19 cellular contexts compared by ENCODE assay signal in genomic region chr5:149355688-149356087, GRCh38. TPM values are rescaled to one million over a fixed set of nuclear protein-coding genes. Genes with fewer than 3 reads are reported as not detected.
A peak's percentile ranks its signal among the peaks of the same experiment; 100 is the strongest.
DNase-seq lines count a peak whose midpoint lies in the region; ATAC-seq and TF ChIP-seq lines count a peak whose summit lies in the region.
"Had no signal": no experiment of that assay in that cellular context is flagged by ENCODE, and none has a peak within 500 bp of the region (broad histone marks: within the 10 kb centered on the region; RNA-seq: fewer than 3 reads in every experiment).

No MANE protein-coding gene starts in this region.

- CTCF ChIA-PET in activated naive CD4-positive, alpha-beta T cell treated with anti-CD3 and anti-CD28 coated beads for 36 hours (lab: Charles Lee): interaction anchor here (1.1 to 5.0 kb wide), 3 partner anchors 10 to 209 kb away, joined by 3 to 51 read pairs (median 12); partner anchors contain the start of gene GRPEL2

- intact Hi-C loops in activated naive CD4-positive, alpha-beta T cell treated with anti-CD3 and anti-CD28 coated beads for 36 hours (cut with micrococcal nuclease): loop anchor here (5.0 kb wide), 1 partner anchor 1727 kb away; the partner anchor contains the start of gene TNIP1
- intact Hi-C loops in activated T-helper 2 cell treated with anti-CD3 and anti-CD28 coated beads, Interferon-gamma antibody, Interleukin-2, Interleukin-4, amounts not matched to agents 10 μg/mL and 5 μg/mL and 100 μg/mL, durations not matched to agents 14 hours and 24 hours and 36 hours (cut with micrococcal nuclease): loop anchor here (2.0 to 5.0 kb wide), 2 partner anchors 195 to 973 kb away; partner anchors contain the start of genes CSNK1A1 and FBXO38
- intact Hi-C loops in natural killer cell (cut with micrococcal nuclease): loop anchor here (2.0 kb wide), 1 partner anchor 195 kb away; the partner anchor contains the start of gene CSNK1A1
- intact Hi-C loops in dorsolateral prefrontal cortex (cut with DNase I): loop anchor here in 1 of 2 donors (2.0 kb wide), 1 partner anchor 195 kb away; the partner anchor contains the start of gene CSNK1A1

- peaks cover 41% of the 10 kb centered on the region for H3K36me3 Mint-ChIP-seq in activated naive CD4-positive, alpha-beta T cell treated with anti-CD3 and anti-CD28 coated beads for 36 hours (ENCODE audit: low read depth)
- H3K36me3 Mint-ChIP-seq in activated T-helper 2 cell treated with anti-CD3 and anti-CD28 coated beads, Interferon-gamma antibody, Interleukin-2, Interleukin-4, amounts not matched to agents 10 μg/mL and 5 μg/mL and 100 μg/mL, durations not matched to agents 14 hours and 24 hours and 36 hours (ENCODE audit: low read depth): peaks cover 63% of the 10 kb centered on the region
- H3K36me3 Mint-ChIP-seq in natural killer cell: peaks cover 14% of the 10 kb centered on the region

- ATAC-seq in natural killer cell (no peak), HG02870 (IDR thresholded peaks at IDR 0.05; ENCODE audit: unreplicated experiment) (no peak)
- ATAC-seq: left colon had no signal

- no peaks in the 10 kb centered on the region for H3K9me3 Mint-ChIP-seq in activated naive CD4-positive, alpha-beta T cell treated with anti-CD3 and anti-CD28 coated beads for 36 hours
- no peaks in the 10 kb centered on the region for H3K9me3 Mint-ChIP-seq in activated T-helper 2 cell treated with anti-CD3 and anti-CD28 coated beads, Interferon-gamma antibody, Interleukin-2, Interleukin-4, amounts not matched to agents 10 μg/mL and 5 μg/mL and 100 μg/mL, durations not matched to agents 14 hours and 24 hours and 36 hours
- H3K9me3 Mint-ChIP-seq in natural killer cell: no peaks in the 10 kb centered on the region
- H3K9me3 Mint-ChIP-seq: type B pancreatic cell had no signal

- peak overlapping the region; percentile 57 for H3K27ac Mint-ChIP-seq in activated naive CD4-positive, alpha-beta T cell treated with anti-CD3 and anti-CD28 coated beads for 36 hours
- H3K27ac Mint-ChIP-seq in activated T-helper 2 cell treated with anti-CD3 and anti-CD28 coated beads, Interferon-gamma antibody, Interleukin-2, Interleukin-4, amounts not matched to agents 10 μg/mL and 5 μg/mL and 100 μg/mL, durations not matched to agents 14 hours and 24 hours and 36 hours: peak overlapping the region; percentile 67
- peak overlapping the region; percentile 4 to 7 for H3K27ac Mint-ChIP-seq in natural killer cell
- H3K27ac Mint-ChIP-seq: type B pancreatic cell had no signal

- no peaks in the 10 kb centered on the region for H3K27me3 Mint-ChIP-seq in activated naive CD4-positive, alpha-beta T cell treated with anti-CD3 and anti-CD28 coated beads for 36 hours (ENCODE audit: low read depth)
- no peaks in the 10 kb centered on the region for H3K27me3 Mint-ChIP-seq in activated T-helper 2 cell treated with anti-CD3 and anti-CD28 coated beads, Interferon-gamma antibody, Interleukin-2, Interleukin-4, amounts not matched to agents 10 μg/mL and 5 μg/mL and 100 μg/mL, durations not matched to agents 14 hours and 24 hours and 36 hours (ENCODE audit: low read depth)
- H3K27me3 Mint-ChIP-seq in natural killer cell (ENCODE audit: low read depth in 2 of 2): no peaks in the 10 kb centered on the region
- H3K27me3 Mint-ChIP-seq: type B pancreatic cell had no signal

- no peaks in the 10 kb centered on the region for H4K20me1 ChIP-seq in hepatocyte (ENCODE audit: insufficient read depth, poor library complexity, severe bottlenecking)

- H3K4me1 ChIP-seq in hepatocyte (ENCODE audit: insufficient read depth): peaks cover 3% of the 10 kb centered on the region

- H3K79me2 ChIP-seq in hepatocyte: peaks cover 5% of the 10 kb centered on the region

- H3K4me3 ChIP-seq in MG63 (no peak overlapping the region), hepatocyte (no peak overlapping the region), dorsolateral prefrontal cortex (no peak overlapping the region)
- H3K4me3 ChIP-seq: cardiac muscle cell, stomach had no signal

- WGBS in hepatocyte (ENCODE audit: low lambda C conversion rate, missing lambda C conversion rate): 100% methylated on average over 1 of the region's 1 CpG

- peaks cover 76% of the 10 kb centered on the region for H3K4me1 Mint-ChIP-seq in activated naive CD4-positive, alpha-beta T cell treated with anti-CD3 and anti-CD28 coated beads for 36 hours (ENCODE audit: low read depth)
- H3K4me1 Mint-ChIP-seq in activated T-helper 2 cell treated with anti-CD3 and anti-CD28 coated beads, Interferon-gamma antibody, Interleukin-2, Interleukin-4, amounts not matched to agents 10 μg/mL and 5 μg/mL and 100 μg/mL, durations not matched to agents 14 hours and 24 hours and 36 hours (ENCODE audit: low read depth): peaks cover 67% of the 10 kb centered on the region
- H3K4me1 Mint-ChIP-seq in natural killer cell: peaks cover 31 to 35% of the 10 kb centered on the region in 2 donors

- DNase-seq in activated naive CD4-positive, alpha-beta T cell treated with anti-CD3 and anti-CD28 coated beads for 36 hours: no peak
- DNase-seq in activated naive CD4-positive, alpha-beta T cell treated with anti-CD3 and anti-CD28 coated beads, Interleukin-2, amount 50 U/mL, for 16 hours: no peak
- DNase-seq in MG63: peak; percentile 30
- DNase-seq in activated T-helper 2 cell treated with anti-CD3 and anti-CD28 coated beads, Interferon-gamma antibody, Interleukin-2, Interleukin-4, amounts not matched to agents 10 μg/mL and 5 μg/mL and 100 μg/mL, durations not matched to agents 14 hours and 24 hours and 36 hours (ENCODE audit: low spot score): no peak
- DNase-seq in natural killer cell: no peak
- no peak for DNase-seq in hepatocyte (ENCODE audit: low spot score)
- DNase-seq in dorsolateral prefrontal cortex: no peak
- DNase-seq: GDM1, left colon, midbrain, NCI-H2029 treated with DMSO at 0.1 percent for 48 hours, NCI-H446 treated with DMSO at 0.1 percent for 48 hours, retina, stomach, WERI-Rb-1 had no signal

- TF ChIP-seq CTCF in natural killer cell (IDR thresholded peaks at IDR 0.05) (no peak), hepatocyte (IDR thresholded peaks at IDR 0.05; ENCODE audit: poor library complexity) (no peak), dorsolateral prefrontal cortex (IDR thresholded peaks at IDR 0.05 in 54 of 56, conservative IDR thresholded peaks at IDR 0.05 in 2 of 56; ENCODE audit: low read depth in 1 of 56, partially characterized antibody in 56 of 56) (no peak)

- H3K27me3 ChIP-seq in MG63: no peaks in the 10 kb centered on the region
- H3K27me3 ChIP-seq in hepatocyte: no peaks in the 10 kb centered on the region
- no peaks in the 10 kb centered on the region for H3K27me3 ChIP-seq in dorsolateral prefrontal cortex
- H3K27me3 ChIP-seq: stomach had no signal

- H3K4me3 Mint-ChIP-seq in activated naive CD4-positive, alpha-beta T cell treated with anti-CD3 and anti-CD28 coated beads for 36 hours: no peak overlapping the region
- H3K4me3 Mint-ChIP-seq in activated T-helper 2 cell treated with anti-CD3 and anti-CD28 coated beads, Interferon-gamma antibody, Interleukin-2, Interleukin-4, amounts not matched to agents 10 μg/mL and 5 μg/mL and 100 μg/mL, durations not matched to agents 14 hours and 24 hours and 36 hours (ENCODE audit: low read depth): no peak overlapping the region
- H3K4me3 Mint-ChIP-seq in natural killer cell: no peak overlapping the region
- H3K4me3 Mint-ChIP-seq: type B pancreatic cell had no signal

- no peaks in the 10 kb centered on the region for H3K9me2 ChIP-seq in hepatocyte (replicated peaks; ENCODE audit: insufficient read depth)

- H3K27ac ChIP-seq in hepatocyte (no peak overlapping the region), dorsolateral prefrontal cortex (peak overlapping the region in 1 of 59 donors; percentile 3)
- H3K27ac ChIP-seq: cardiac muscle cell, stomach, WERI-Rb-1 had no signal

- no peak overlapping the region for H2AFZ ChIP-seq in hepatocyte

- H3K4me2 ChIP-seq in hepatocyte: no peak overlapping the region

- peaks cover 49% of the 10 kb centered on the region for H3K36me3 ChIP-seq in MG63
- no peaks in the 10 kb centered on the region for H3K36me3 ChIP-seq in hepatocyte (replicated peaks; ENCODE audit: insufficient read depth, low read depth)

- H3K9me3 ChIP-seq in MG63 (no peaks in the 10 kb centered on the region), hepatocyte (ENCODE audit: low read depth) (no peaks in the 10 kb centered on the region)
- H3K9me3 ChIP-seq: stomach had no signal

RNA-seq across cellular contexts. Expression of gene PCYOX1L, which starts 2.2 kb away (rescaled TPM):
- 10 to 100 TPM; 19.9 to 21.0 TPM for total RNA-seq in activated naive CD4-positive, alpha-beta T cell treated with anti-CD3 and anti-CD28 coated beads for 36 hours
- 6.4 and 16.6 TPM in 2 replicates for total RNA-seq in MG63 (2014; rRNA removed; shearing (Covaris generic); ENCODE audit: low replicate concordance)
- total RNA-seq in activated T-helper 2 cell treated with anti-CD3 and anti-CD28 coated beads, Interferon-gamma antibody, Interleukin-2, Interleukin-4, amounts not matched to agents 10 μg/mL and 5 μg/mL and 100 μg/mL, durations not matched to agents 14 hours and 24 hours and 36 hours: 16.6 and 17.8 TPM in 2 replicates
- total RNA-seq in natural killer cell: 10 to 100 TPM; 16.6 to 18.1 (median 16.8) TPM
- total RNA-seq in hepatocyte: 8.9 and 9.1 TPM in 2 replicates
- polyA plus RNA-seq in hepatocyte: 12.9 and 14.4 TPM in 2 replicates
- 10 to 100 TPM in 116 of 120 experiments, 1 to 10 TPM in 4; 7.2 to 29.4 (median 19.2) TPM for total RNA-seq in dorsolateral prefrontal cortex

RNA-seq across cellular contexts. Expression of gene GRPEL2, which starts 10.4 kb away (rescaled TPM):
- 10 to 100 TPM; 44.7 to 49.6 TPM for total RNA-seq in activated naive CD4-positive, alpha-beta T cell treated with anti-CD3 and anti-CD28 coated beads for 36 hours
- total RNA-seq in MG63 (2014; rRNA removed; shearing (Covaris generic); ENCODE audit: low replicate concordance): 30.2 and 49.1 TPM in 2 replicates
- total RNA-seq in activated T-helper 2 cell treated with anti-CD3 and anti-CD28 coated beads, Interferon-gamma antibody, Interleukin-2, Interleukin-4, amounts not matched to agents 10 μg/mL and 5 μg/mL and 100 μg/mL, durations not matched to agents 14 hours and 24 hours and 36 hours: 22.5 TPM in 2 replicates
- 10 to 100 TPM in 1 of 3 donors, 1 to 10 TPM in 2; 5.6 to 12.9 (median 6.8) TPM for total RNA-seq in natural killer cell
- 18.7 and 19.6 TPM in 2 replicates for total RNA-seq in hepatocyte
- polyA plus RNA-seq in hepatocyte: 6.7 and 7.6 TPM in 2 replicates
- total RNA-seq in dorsolateral prefrontal cortex: 10 to 100 TPM in 119 of 120 experiments, 1 to 10 TPM in 1; 9.0 to 25.3 (median 17.3) TPM

RNA-seq across cellular contexts. Expression of gene IL17B, which starts 23.4 kb away (rescaled TPM):
- total RNA-seq in activated naive CD4-positive, alpha-beta T cell treated with anti-CD3 and anti-CD28 coated beads for 36 hours: not detected
- total RNA-seq in MG63 (2014; rRNA removed; shearing (Covaris generic); ENCODE audit: low replicate concordance): not detected in 2 replicates
- total RNA-seq in activated T-helper 2 cell treated with anti-CD3 and anti-CD28 coated beads, Interferon-gamma antibody, Interleukin-2, Interleukin-4, amounts not matched to agents 10 μg/mL and 5 μg/mL and 100 μg/mL, durations not matched to agents 14 hours and 24 hours and 36 hours: not detected in 2 replicates
- not detected for total RNA-seq in natural killer cell
- 0.60 TPM in 1 of 2 replicates, not detected in the other for total RNA-seq in hepatocyte
- polyA plus RNA-seq in hepatocyte: 0.27 TPM in 1 of 2 replicates, not detected in the other
- total RNA-seq in dorsolateral prefrontal cortex: 1 to 10 TPM in 1 of 120 experiments, under 1 TPM in 1, not detected in 118; 0.68 to 1.3 TPM
- total RNA-seq: dermis microvascular lymphatic vessel endothelial cell had no signal

Comparison
In these comparisons a context has a peak if more than half of its experiments do, and no peak if none do; other contexts are left out.
1. H3K27ac Mint-ChIP-seq: peak in every context shown above with its lines; median percentile 67 in activated T-helper 2 cell treated with anti-CD3 and anti-CD28 coated beads, Interferon-gamma antibody, Interleukin-2, Interleukin-4, amounts not matched to agents 10 μg/mL and 5 μg/mL and 100 μg/mL, durations not matched to agents 14 hours and 24 hours and 36 hours; 57 in activated naive CD4-positive, alpha-beta T cell treated with anti-CD3 and anti-CD28 coated beads for 36 hours; 6 in natural killer cell.